ENCODE assay signal across 1 cellular context in genomic region chr5:149406979-149407306, GRCh38.
TF ChIP-seq lines count a peak whose summit lies in the region.

No MANE protein-coding gene starts in this region.

TF ChIP-seq in HepG2, 621 proteins besides CTCF, POLR2A, EP300 and RAD21 (continued from another document):
- TF ChIP-seq ZBTB44 (CRISPR knock-in tag; IDR thresholded peaks at IDR 0.05), result no peak
- no peak for TF ChIP-seq NCOA5 (CRISPR knock-in tag; IDR thresholded peaks at IDR 0.05)
- TF ChIP-seq HNF1A (IDR thresholded peaks at IDR 0.05; ENCODE audit: low read depth), result no peak
- no peak for TF ChIP-seq HNF1A (CRISPR knock-in tag; IDR thresholded peaks at IDR 0.05; ENCODE audit: borderline replicate concordance)
- TF ChIP-seq ZNF710 (CRISPR knock-in tag; IDR thresholded peaks at IDR 0.05; ENCODE audit: borderline replicate concordance), result no peak
- TF ChIP-seq ZNF850 (CRISPR knock-in tag; conservative IDR thresholded peaks at IDR 0.05), result no peak
- no peak for TF ChIP-seq ZNF687 (CRISPR knock-in tag; IDR thresholded peaks at IDR 0.05)
- TF ChIP-seq U2AF1 (optimal IDR thresholded peaks at IDR 0.05; ENCODE audit: low read depth, low read length), result no peak
- TF ChIP-seq ZNF3 (CRISPR knock-in tag; IDR thresholded peaks at IDR 0.05), result no peak
- no peak for TF ChIP-seq LRRFIP1 (CRISPR knock-in tag; conservative IDR thresholded peaks at IDR 0.05)
- TF ChIP-seq ZNF503 (CRISPR knock-in tag; IDR thresholded peaks at IDR 0.05), result no peak
